In the genomic region with DNA sequence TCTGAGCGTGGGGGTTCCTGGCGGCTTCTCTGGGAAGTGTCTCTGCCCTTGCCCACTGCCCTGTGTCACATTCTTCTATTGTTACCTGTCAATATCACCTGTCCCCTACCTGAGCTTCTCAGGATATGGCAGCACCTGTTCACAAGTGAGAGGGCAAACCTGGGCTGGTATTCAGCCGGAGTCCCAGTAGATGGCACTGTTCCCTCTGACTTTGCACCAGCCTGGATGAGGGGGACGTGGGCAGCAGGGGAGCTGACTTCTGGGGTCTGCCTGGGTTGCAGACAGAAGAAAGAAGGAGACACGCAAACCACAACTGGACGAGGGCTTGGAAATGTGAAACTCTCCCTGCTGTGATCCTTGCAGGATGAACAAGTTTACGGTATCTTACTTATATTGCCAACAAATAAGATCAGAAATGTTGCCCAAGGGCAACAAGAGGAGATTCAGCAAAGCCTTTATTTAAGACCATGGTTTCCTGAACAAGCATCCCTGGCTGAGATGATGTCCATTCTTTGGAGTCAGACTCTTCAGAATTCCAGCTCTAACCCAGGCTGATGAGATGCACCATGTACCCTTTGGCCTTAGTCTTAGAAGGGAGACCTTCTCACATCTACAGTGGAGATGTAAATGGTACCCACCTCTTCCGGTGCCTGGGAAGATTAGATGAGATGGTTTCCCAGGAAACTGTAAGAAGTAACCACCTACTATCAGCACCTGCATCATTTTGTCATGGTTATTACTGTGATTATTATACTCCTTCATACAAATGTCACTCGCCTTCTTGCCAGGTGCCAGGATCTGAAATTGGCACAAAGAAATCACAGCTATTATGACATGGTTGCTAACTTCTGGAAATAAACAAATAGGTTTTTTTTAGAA, we compare ENCODE assay signal across 10 cellular contexts.
DNase-seq lines count a peak whose midpoint lies in the region; ATAC-seq and TF ChIP-seq lines count a peak whose summit lies in the region.
"Had no signal": no experiment of that assay in that cellular context is flagged by ENCODE, and none has a peak within 500 bp of the region (broad histone marks: within the 10 kb centered on the region; RNA-seq: fewer than 3 reads in every experiment).

No MANE protein-coding gene starts in this region.

- no peaks in the 10 kb centered on the region for H3F3A ChIP-seq in neural progenitor cell (ENCODE audit: low read depth)

- peaks cover 10% of the 10 kb centered on the region for H3K27me3 Mint-ChIP-seq in neural progenitor cell (ENCODE audit: insufficient read depth, low read depth)
- H3K27me3 Mint-ChIP-seq in activated T-cell treated with anti-CD3 and anti-CD28 coated beads, Interleukin-2, amount 50 U/mL, for 4 hours (ENCODE audit: low read depth), result peaks cover 10% of the 10 kb centered on the region

- H3K4me3 Mint-ChIP-seq in neural progenitor cell, result no peak overlapping the region
- no peak overlapping the region for H3K4me3 Mint-ChIP-seq in activated T-cell treated with anti-CD3 and anti-CD28 coated beads, Interleukin-2, amount 50 U/mL, for 4 hours
- H3K4me3 Mint-ChIP-seq: T-helper 17 cell had no signal

- DNase-seq in NCI-H1417 (lab: John Stamatoyannopoulos, UW) (peak; percentile 39 to 71 (median 61)), NCI-H1417 treated with DMSO at 0.1 percent for 48 hours (lab: John Stamatoyannopoulos, UW) (no peak), NCI-H1092 treated with DMSO at 0.1 percent for 48 hours (lab: John Stamatoyannopoulos, UW) (peak; percentile 12), cerebellar cortex (ENCODE audit: low spot score) (peak; percentile 3), neural progenitor cell (ENCODE audit: low spot score) (peak; percentile 66)
- no peak for DNase-seq in activated T-cell treated with anti-CD3 and anti-CD28 coated beads, Interleukin-2, amount 50 U/mL, for 4 hours
- DNase-seq: AML-193, T-helper 17 cell had no signal

- ATAC-seq in esophagus mucosa (no peak), GM18502 (IDR thresholded peaks at IDR 0.05; ENCODE audit: poor library complexity, unreplicated experiment) (no peak)
- no peak for ATAC-seq in activated T-cell treated with anti-CD3 and anti-CD28 coated beads, Interleukin-2, amount 50 U/mL, for 4 hours
- ATAC-seq: T-helper 17 cell had no signal

- no peak overlapping the region for H3K27ac Mint-ChIP-seq in neural progenitor cell
- H3K27ac Mint-ChIP-seq: T-helper 17 cell had no signal

- H3K4me1 Mint-ChIP-seq in neural progenitor cell, result peaks cover 3% of the 10 kb centered on the region
- no peaks in the 10 kb centered on the region for H3K4me1 Mint-ChIP-seq in activated T-cell treated with anti-CD3 and anti-CD28 coated beads, Interleukin-2, amount 50 U/mL, for 4 hours (ENCODE audit: low read depth)
- H3K4me1 Mint-ChIP-seq: T-helper 17 cell had no signal

- H4K20me1 ChIP-seq in neural progenitor cell (ENCODE audit: low read depth), result no peaks in the 10 kb centered on the region

- H2AFZ ChIP-seq in neural progenitor cell (replicated peaks), result no peak overlapping the region

- TF ChIP-seq CTCF in neural progenitor cell (IDR thresholded peaks at IDR 0.05), result peak; percentile 88

- no peaks in the 10 kb centered on the region for H3K79me2 ChIP-seq in neural progenitor cell (ENCODE audit: low read depth)

- H3K27ac ChIP-seq in neural progenitor cell, result no peak overlapping the region

- H3K27me3 ChIP-seq in neural progenitor cell, result no peaks in the 10 kb centered on the region

- H3K9me3 ChIP-seq in neural progenitor cell (ENCODE audit: low read depth), result no peaks in the 10 kb centered on the region

- no peaks in the 10 kb centered on the region for H3K36me3 Mint-ChIP-seq in neural progenitor cell
- no peaks in the 10 kb centered on the region for H3K36me3 Mint-ChIP-seq in activated T-cell treated with anti-CD3 and anti-CD28 coated beads, Interleukin-2, amount 50 U/mL, for 4 hours (ENCODE audit: insufficient read depth)

- no peaks in the 10 kb centered on the region for H3K4me1 ChIP-seq in neural progenitor cell

- peaks cover 3% of the 10 kb centered on the region for H3K9me3 Mint-ChIP-seq in neural progenitor cell
- peaks cover 6% of the 10 kb centered on the region for H3K9me3 Mint-ChIP-seq in activated T-cell treated with anti-CD3 and anti-CD28 coated beads, Interleukin-2, amount 50 U/mL, for 4 hours

- H3K9ac ChIP-seq in neural progenitor cell, result no peak overlapping the region

- H3K4me3 ChIP-seq in neural progenitor cell, result no peak overlapping the region

- no peaks in the 10 kb centered on the region for H3K36me3 ChIP-seq in neural progenitor cell

- H3K4me2 ChIP-seq in neural progenitor cell, result no peak overlapping the region

Comparison
In these comparisons a context has a peak if more than half of its experiments do, and no peak if none do; other contexts are left out.
1. DNase-seq: peak in NCI-H1417 (3 of 3), NCI-H1092 treated with DMSO at 0.1 percent for 48 hours (single experiment), cerebellar cortex (single experiment) and neural progenitor cell (single experiment); none in NCI-H1417 treated with DMSO at 0.1 percent for 48 hours (single experiment) and activated T-cell treated with anti-CD3 and anti-CD28 coated beads, Interleukin-2, amount 50 U/mL, for 4 hours (single experiment).